ENCODE assay signal across 15 cellular contexts in the genomic region with DNA sequence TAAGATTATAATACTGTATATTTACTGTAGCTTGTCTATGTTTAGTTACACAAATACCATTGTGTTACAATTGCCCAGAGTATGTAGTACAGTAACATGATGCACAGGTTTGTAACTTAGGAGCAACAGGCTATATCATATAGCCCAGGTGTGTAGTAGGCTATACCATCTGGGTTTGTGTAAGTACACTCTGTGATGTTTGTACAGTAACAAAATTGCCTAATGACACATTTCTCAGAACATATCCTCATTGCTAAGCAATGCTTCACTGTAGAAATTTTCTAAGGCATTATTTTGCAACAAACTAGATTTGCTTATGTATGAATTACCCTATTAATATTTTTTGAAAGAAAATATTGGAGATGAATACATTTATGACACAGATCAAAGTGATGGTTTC.
DNase-seq lines count a peak whose midpoint lies in the region; ATAC-seq and TF ChIP-seq lines count a peak whose summit lies in the region.
"Had no signal": no experiment of that assay in that cellular context is flagged by ENCODE, and none has a peak within 500 bp of the region (broad histone marks: within the 10 kb centered on the region; RNA-seq: fewer than 3 reads in every experiment).

No MANE protein-coding gene starts in this region.

- TF ChIP-seq CTCF in IMR-90 (conservative IDR thresholded peaks at IDR 0.05; ENCODE audit: low read depth, low read length) (no peak), epithelial cell of esophagus (IDR thresholded peaks at IDR 0.05; ENCODE audit: insufficient read depth, low read depth, low read length, missing control alignments) (no peak)

- H2AK5ac ChIP-seq in IMR-90 (ENCODE audit: low read depth, low read length) = no peak overlapping the region

- H4K8ac ChIP-seq in IMR-90 (ENCODE audit: low read depth in 2 of 2, low read length in 2 of 2) = no peak overlapping the region

- no peaks in the 10 kb centered on the region for H3K9me3 ChIP-seq in IMR-90 (ENCODE audit: control insufficient read depth, insufficient read depth, low read length)
- H3K9me3 ChIP-seq in adipocyte (ENCODE audit: control insufficient read depth, low read length) = no peaks in the 10 kb centered on the region
- H3K9me3 ChIP-seq: HAP-1 had no signal

- H2BK120ac ChIP-seq in IMR-90 (ENCODE audit: low read depth, low read length) = no peak overlapping the region

- H2BK15ac ChIP-seq in IMR-90 (ENCODE audit: low read depth, low read length) = no peak overlapping the region

- dilution Hi-C loops in IMR-90 (cut with HindIII; ENCODE audit: low sequenced_read_pairs, unreplicated experiment) = no loop called here

- no peak overlapping the region for H3K4me2 ChIP-seq in IMR-90 (ENCODE audit: low read depth, low read length)
- H3K4me2 ChIP-seq: BLaER1 had no signal

- no peaks in the 10 kb centered on the region for H3K27me3 ChIP-seq in IMR-90 (ENCODE audit: control insufficient read depth, insufficient read depth, low read length)
- no peaks in the 10 kb centered on the region for H3K27me3 ChIP-seq in adipocyte (replicated peaks; ENCODE audit: control insufficient read depth, insufficient read depth, low read length)
- H3K27me3 ChIP-seq: BLaER1 had no signal

- H4K91ac ChIP-seq in IMR-90 (ENCODE audit: insufficient read depth, low read depth, low read length) = no peak overlapping the region

- H3K9me1 ChIP-seq in IMR-90 (ENCODE audit: insufficient read depth, low read length) = no peaks in the 10 kb centered on the region

- ATAC-seq in IMR-90 (ENCODE audit: low read depth) (peak; percentile 32; the same call in 1 of the 2 replicates), GM19467 (IDR thresholded peaks at IDR 0.05; ENCODE audit: unreplicated experiment) (no peak), HG03025 (IDR thresholded peaks at IDR 0.05; ENCODE audit: low FRiP score, unreplicated experiment) (no peak)
- ATAC-seq: CD8-positive, alpha-beta T cell had no signal

- no peak overlapping the region for H3K23ac ChIP-seq in IMR-90 (ENCODE audit: low read depth, low read length)

- intact Hi-C loops in IMR-90 (cut with micrococcal nuclease) = no loop called here

- no peak overlapping the region for H3K27ac ChIP-seq in IMR-90 (ENCODE audit: insufficient read depth, low read length)
- H3K27ac ChIP-seq: BLaER1, GM23248, HL-60 had no signal

- TF ChIP-seq RAD21 in IMR-90 (IDR thresholded peaks at IDR 0.05; ENCODE audit: low read length) = no peak

- peak overlapping the region; percentile 74 for H2BK5ac ChIP-seq in IMR-90 (ENCODE audit: low read depth, low read length, poor library complexity, severe bottlenecking)

- peak; percentile 32 for DNase-seq in DMS53 (lab: John Stamatoyannopoulos, UW)
- DNase-seq in IMR-90 = peak; percentile 10
- DNase-seq in adipocyte (ENCODE audit: low read depth) = peak; percentile 19
- peak; percentile 71 for DNase-seq in epithelial cell of esophagus (ENCODE audit: low read depth)
- no peak for DNase-seq in cortex of kidney (lab: John Stamatoyannopoulos, UW)
- DNase-seq in SKM-1 (lab: John Stamatoyannopoulos, UW; ENCODE audit: unreplicated experiment) = no peak
- DNase-seq: 8988T; Calu3; CD8-positive, alpha-beta T cell had no signal

- H2AFZ ChIP-seq in IMR-90 (replicated peaks; ENCODE audit: low read length, poor library complexity) = no peak overlapping the region
- H2AFZ ChIP-seq: GM23248 had no signal

- in situ Hi-C loops in IMR-90 (cut with MboI; ENCODE audit: low sequenced_read_pairs) = no loop called here

- H3K4ac ChIP-seq in IMR-90 (ENCODE audit: low read depth, low read length) = no peak overlapping the region

- H3K4me3 ChIP-seq in IMR-90 (ENCODE audit: insufficient read depth, low read depth, low read length) (no peak overlapping the region), adipocyte (ENCODE audit: low read length) (no peak overlapping the region), epithelial cell of esophagus (ENCODE audit: low read length) (no peak overlapping the region)
- H3K4me3 ChIP-seq: BLaER1, GM23248, HAP-1 had no signal

- CTCF ChIA-PET in IMR-90 (lab: Yijun Ruan, JAX) = no interaction called here

- H3K14ac ChIP-seq in IMR-90 (replicated peaks; ENCODE audit: low read depth, low read length) = no peak overlapping the region

- H3K18ac ChIP-seq in IMR-90 (ENCODE audit: low read depth, low read length) = no peak overlapping the region

- no peak overlapping the region for H2BK20ac ChIP-seq in IMR-90 (ENCODE audit: low read depth, low read length)

- POLR2A ChIA-PET in IMR-90 (lab: Charles Lee; ENCODE audit: unreplicated experiment) = no interaction called here

- H3K56ac ChIP-seq in IMR-90 (ENCODE audit: extremely low read depth, insufficient read depth, low read length) = no peak overlapping the region

- H3K79me1 ChIP-seq in IMR-90 (ENCODE audit: low read depth in 1 of 2, low read length in 2 of 2) = no peaks in the 10 kb centered on the region

- no TSS peak for BruUV-seq in IMR-90 (replicated peaks; lab: Mats Ljungman, UMichigan)

- no peaks in the 10 kb centered on the region for H4K20me1 ChIP-seq in IMR-90 (ENCODE audit: insufficient read depth, low read length)
- H4K20me1 ChIP-seq: BLaER1 had no signal

- no peak for TF ChIP-seq POLR2A in IMR-90 (IDR thresholded peaks at IDR 0.05; ENCODE audit: low read depth, low read length)

- H3K9ac ChIP-seq in IMR-90 (ENCODE audit: low read depth, low read length) (no peak overlapping the region), adipocyte (ENCODE audit: low read length) (no peak overlapping the region)
- H3K9ac ChIP-seq: BLaER1, GM23248 had no signal

- no peaks in the 10 kb centered on the region; the same call in 1 of the 2 replicates for H3K4me1 ChIP-seq in IMR-90 (ENCODE audit: control insufficient read depth, insufficient read depth, low read length)
- H3K4me1 ChIP-seq in adipocyte (ENCODE audit: control insufficient read depth, insufficient read depth, low read length) = peaks cover 5% of the 10 kb centered on the region
- H3K4me1 ChIP-seq: HAP-1 had no signal

- no peak overlapping the region for H2AK9ac ChIP-seq in IMR-90 (replicated peaks; ENCODE audit: low read depth, low read length, poor library complexity)

- H4K5ac ChIP-seq in IMR-90 (ENCODE audit: low read depth, low read length) = no peak overlapping the region

- H3K36me3 ChIP-seq in IMR-90 (ENCODE audit: control insufficient read depth, insufficient read depth, low read length) (no peaks in the 10 kb centered on the region), adipocyte (ENCODE audit: control insufficient read depth, insufficient read depth, low read length, severe bottlenecking) (no peaks in the 10 kb centered on the region)
- H3K36me3 ChIP-seq: BLaER1, HAP-1 had no signal

TF ChIP-seq in IMR-90, 13 proteins besides CTCF, POLR2A, EP300 and RAD21:
- TF ChIP-seq MXI1 (IDR thresholded peaks at IDR 0.05; ENCODE audit: borderline replicate concordance, low read depth, low read length) = no peak
- no peak for TF ChIP-seq MAZ (IDR thresholded peaks at IDR 0.05; ENCODE audit: borderline replicate concordance, low read depth, low read length)
- no peak for TF ChIP-seq CEBPB (IDR thresholded peaks at IDR 0.05; ENCODE audit: low read depth, low read length)
- TF ChIP-seq MAFK (IDR thresholded peaks at IDR 0.05; ENCODE audit: low read depth, low read length) = no peak

Comparison
In these comparisons a context has a peak if more than half of its experiments do, and no peak if none do; other contexts are left out.
1. DNase-seq: peak in DMS53 (single experiment), IMR-90 (single experiment), adipocyte (single experiment) and epithelial cell of esophagus (single experiment); none in cortex of kidney (single experiment) and SKM-1 (single experiment).